ENCODE assay signal across 1 cellular context in the genomic region with DNA sequence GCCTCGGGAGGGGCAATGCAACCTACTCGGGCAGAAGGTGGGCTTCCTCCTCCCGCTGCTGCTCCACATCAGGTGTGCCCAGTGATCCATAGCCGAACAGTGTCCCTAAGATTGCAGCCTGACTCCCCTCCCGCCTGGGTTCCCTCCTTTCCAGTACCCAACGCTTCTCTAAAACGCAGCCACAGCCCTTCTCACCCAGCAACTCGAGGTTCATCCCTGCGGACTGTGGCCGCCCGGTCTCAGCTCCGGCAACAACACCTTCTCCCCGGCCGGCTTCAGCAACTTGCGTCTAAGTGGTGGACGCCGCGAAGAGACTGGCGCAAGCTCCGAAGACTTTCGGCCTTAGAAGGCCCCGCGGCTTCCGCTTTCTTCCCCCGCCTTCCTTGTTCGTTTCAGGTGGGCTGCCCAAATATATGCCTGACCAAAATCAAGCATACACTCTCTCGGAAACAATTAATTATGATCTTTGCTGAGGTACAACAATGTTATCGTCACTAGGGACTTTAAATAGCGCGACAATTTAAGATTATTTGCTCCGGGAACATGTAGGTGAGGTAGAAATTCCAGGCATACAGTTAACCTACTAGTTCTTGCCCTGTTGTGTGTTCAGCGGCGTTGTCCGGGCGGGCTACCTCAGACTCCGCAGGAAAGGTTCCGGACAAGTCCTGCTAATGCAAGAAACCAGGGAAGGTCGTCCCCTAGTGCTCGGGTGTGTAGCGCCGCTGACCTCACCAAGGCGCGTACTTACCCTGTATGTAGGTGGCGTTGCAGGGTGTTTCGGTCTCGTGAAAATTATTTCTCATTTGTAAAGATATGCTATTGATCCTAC.
TF ChIP-seq lines count a peak whose summit lies in the region.

A gene with protein sequence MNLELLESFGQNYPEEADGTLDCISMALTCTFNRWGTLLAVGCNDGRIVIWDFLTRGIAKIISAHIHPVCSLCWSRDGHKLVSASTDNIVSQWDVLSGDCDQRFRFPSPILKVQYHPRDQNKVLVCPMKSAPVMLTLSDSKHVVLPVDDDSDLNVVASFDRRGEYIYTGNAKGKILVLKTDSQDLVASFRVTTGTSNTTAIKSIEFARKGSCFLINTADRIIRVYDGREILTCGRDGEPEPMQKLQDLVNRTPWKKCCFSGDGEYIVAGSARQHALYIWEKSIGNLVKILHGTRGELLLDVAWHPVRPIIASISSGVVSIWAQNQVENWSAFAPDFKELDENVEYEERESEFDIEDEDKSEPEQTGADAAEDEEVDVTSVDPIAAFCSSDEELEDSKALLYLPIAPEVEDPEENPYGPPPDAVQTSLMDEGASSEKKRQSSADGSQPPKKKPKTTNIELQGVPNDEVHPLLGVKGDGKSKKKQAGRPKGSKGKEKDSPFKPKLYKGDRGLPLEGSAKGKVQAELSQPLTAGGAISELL (minus strand): TSS at position 319 of the 829 bp plus-strand sequence. CDS start 105 bp downstream, at position 214.

TF ChIP-seq in endothelial cell of umbilical vein, 7 proteins besides CTCF, POLR2A, EP300 and RAD21 (continued from another document):
- TF ChIP-seq FOS (IDR thresholded peaks at IDR 0.05; ENCODE audit: borderline replicate concordance, insufficient read depth, low read length) (peak; percentile 19), EZH2 (IDR thresholded peaks at IDR 0.05; ENCODE audit: borderline replicate concordance, low read depth, low read length, severe bottlenecking) (no peak)
